ENCODE assay signal across 8 cellular contexts in the genomic region with DNA sequence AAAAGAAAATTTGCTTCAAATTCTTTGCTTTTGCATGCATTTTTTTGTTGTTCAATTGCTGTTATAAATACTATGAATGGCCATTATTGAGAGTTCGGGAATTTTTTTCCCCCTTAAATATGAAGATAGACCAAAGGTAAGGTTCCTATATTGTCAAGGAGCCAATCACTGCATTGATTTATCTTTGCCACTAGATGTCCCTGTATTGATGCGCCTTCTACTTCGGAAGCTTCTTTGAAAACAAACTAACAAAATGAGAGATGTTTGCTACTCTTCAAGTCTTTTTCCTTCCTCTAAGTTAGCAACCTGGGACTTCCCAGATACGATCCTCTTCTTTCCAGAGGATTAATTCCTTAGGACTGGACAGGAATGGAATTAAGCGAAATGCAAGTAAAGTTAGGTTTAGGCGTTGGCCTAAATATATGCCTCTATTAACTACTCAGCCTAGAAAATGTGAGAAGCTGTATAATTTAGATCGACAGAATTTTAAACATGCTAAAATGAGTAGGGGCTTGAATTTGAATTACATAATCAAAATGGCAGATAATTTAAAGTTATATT.
A peak's percentile ranks its signal among the peaks of the same experiment; 100 is the strongest.
DNase-seq lines count a peak whose midpoint lies in the region; ATAC-seq, FAIRE-seq and TF ChIP-seq lines count a peak whose summit lies in the region.

No MANE protein-coding gene starts in this region.

- FAIRE-seq in GM12878 (lab: Jason Lieb, UNC), result peak; percentile 23

- H3K36me3 ChIP-seq in breast epithelium (no peaks in the 10 kb centered on the region), GM12878 (ENCODE audit: control insufficient read depth in 2 of 2, insufficient read depth in 2 of 2, low read length in 1 of 2) (no peaks in the 10 kb centered on the region), right lobe of liver (no peaks in the 10 kb centered on the region)

- peaks cover 8 to 14% of the 10 kb centered on the region in 2 donors for H3K9me3 ChIP-seq in breast epithelium
- H3K9me3 ChIP-seq in GM12878 (replicated peaks; ENCODE audit: control insufficient read depth, insufficient read depth, low read length), result no peaks in the 10 kb centered on the region; the same call in 2 of the 3 replicates
- no peaks in the 10 kb centered on the region for H3K9me3 ChIP-seq in right lobe of liver

- H3K36me3 Mint-ChIP-seq in MCF 10A (ENCODE audit: insufficient read depth, unreplicated experiment), result no peaks in the 10 kb centered on the region

- WGBS in GM12878 (ENCODE audit: insufficient coverage, insufficient replicate concordance, low lambda C conversion rate, missing lambda C conversion rate), result 27% methylated on average over 7 of the region's 7 CpGs
- 30% methylated on average over 7 of the region's 7 CpGs for WGBS in right lobe of liver (ENCODE audit: insufficient coverage, low coverage, low lambda C conversion rate, missing lambda C conversion rate)

- H3K27me3 ChIP-seq in breast epithelium, result no peaks in the 10 kb centered on the region
- no peaks in the 10 kb centered on the region for H3K27me3 ChIP-seq in GM12878 (replicated peaks in 1 of 2; ENCODE audit: control insufficient read depth in 2 of 2, insufficient read depth in 2 of 2, low read length in 1 of 2)
- no peaks in the 10 kb centered on the region for H3K27me3 ChIP-seq in right lobe of liver

- no peak overlapping the region for H3K4me2 ChIP-seq in GM12878 (ENCODE audit: control insufficient read depth, insufficient read depth)

- peak; percentile 47 for DNase-seq in MCF 10A (ENCODE audit: unreplicated experiment)
- DNase-seq in breast epithelium (ENCODE audit: low spot score in 2 of 2), result no peak
- peak in 2 of 3 experiments; percentile 11 to 67 for DNase-seq in NCI-H1417 (lab: John Stamatoyannopoulos, UW)
- DNase-seq in GM12878 (ENCODE audit: low read depth, low spot score), result peak; percentile 5
- DNase-seq in right lobe of liver, result no peak
- no peak for DNase-seq in hepatic stellate cell (ENCODE audit: low spot score)
- no peak for DNase-seq in omental fat pad (ENCODE audit: low spot score)

- TF ChIP-seq CTCF in MCF 10A (IDR thresholded peaks at IDR 0.05; ENCODE audit: unreplicated experiment) (peak; percentile 63), breast epithelium (IDR thresholded peaks at IDR 0.05) (peak in 1 of 3 donors; percentile 44), GM12878 (IDR thresholded peaks at IDR 0.05 in 2 of 3, conservative IDR thresholded peaks at IDR 0.05 in 1 of 3; ENCODE audit: control insufficient read depth in 2 of 3, extremely low read depth in 1 of 3, insufficient read depth in 1 of 3, low read depth in 3 of 3, low read length in 3 of 3) (peak; percentile 46 to 65 (median 56)), right lobe of liver (IDR thresholded peaks at IDR 0.05) (peak; percentile 61 to 81 (median 70)), omental fat pad (IDR thresholded peaks at IDR 0.05) (no peak)

- no peak overlapping the region for H3K27ac Mint-ChIP-seq in MCF 10A (ENCODE audit: low read depth, unreplicated experiment)

- TF ChIP-seq POLR2A in breast epithelium (IDR thresholded peaks at IDR 0.05), result no peak
- TF ChIP-seq POLR2A in GM12878 (IDR thresholded peaks at IDR 0.05; ENCODE audit: low read depth, low read length), result no peak
- no peak for TF ChIP-seq POLR2A in right lobe of liver (IDR thresholded peaks at IDR 0.05)

- no peaks in the 10 kb centered on the region for H3K79me2 ChIP-seq in GM12878 (ENCODE audit: control insufficient read depth, insufficient read depth, low read length)

- no peak overlapping the region for H2AFZ ChIP-seq in GM12878 (ENCODE audit: control insufficient read depth, low read depth, low read length)

- BruUV-seq in MCF 10A (replicated peaks; lab: Mats Ljungman, UMichigan) (no TSS peak), GM12878 (replicated peaks; lab: Mats Ljungman, UMichigan) (no TSS peak)

- no peaks in the 10 kb centered on the region for H3K27me3 Mint-ChIP-seq in MCF 10A (ENCODE audit: insufficient read depth, unreplicated experiment)

- intact Hi-C loops in MCF 10A (cut with micrococcal nuclease) (loop anchor here (1.0 to 5.0 kb wide), 3 partner anchors 136 to 620 kb away; no protein-coding TSS in a partner anchor), breast epithelium (cut with DNase I; ENCODE audit: low total_unique reads) (no loop called here), GM12878 (cut with micrococcal nuclease; ENCODE audit: unreplicated experiment) (loop anchor here (1.0 to 5.0 kb wide), 5 partner anchors 75 to 845 kb away; no protein-coding TSS in a partner anchor), right lobe of liver (cut with DNase I) (no loop called here)

- H3K4me1 ChIP-seq in breast epithelium (no peaks in the 10 kb centered on the region), GM12878 (ENCODE audit: control insufficient read depth, insufficient read depth, low read length) (no peaks in the 10 kb centered on the region), right lobe of liver (no peaks in the 10 kb centered on the region)

- TF ChIP-seq RAD21 in GM12878 (IDR thresholded peaks at IDR 0.05; ENCODE audit: insufficient read depth, low read depth, low read length), result peak; percentile 82

- H3K4me3 Mint-ChIP-seq in MCF 10A (ENCODE audit: unreplicated experiment), result no peak overlapping the region

- H3K4me3 ChIP-seq in breast epithelium (no peak overlapping the region), GM12878 (no peak overlapping the region), right lobe of liver (no peak overlapping the region)

- in situ Hi-C loops in GM12878 (cut with MboI), result no loop called here

- POLR2A ChIA-PET in MCF 10A (lab: Yijun Ruan, JAX) (interaction anchor here (1.2 kb wide), 1 partner anchor 135 kb away, joined by 4 read pairs; no protein-coding TSS in a partner anchor), GM12878 (lab: Charles Lee) (no interaction called here)

- H3K27ac ChIP-seq in breast epithelium, result no peak overlapping the region
- no peak overlapping the region for H3K27ac ChIP-seq in GM12878 (ENCODE audit: control insufficient read depth, insufficient read depth)
- H3K27ac ChIP-seq in right lobe of liver, result no peak overlapping the region

- H4K20me1 ChIP-seq in GM12878 (ENCODE audit: control insufficient read depth, insufficient read depth), result no peaks in the 10 kb centered on the region

- CTCF ChIA-PET in MCF 10A (lab: Yijun Ruan, JAX), result interaction anchor here (0.6 to 3.7 kb wide), 19 partner anchors 10 to 846 kb away, joined by 3 to 34 read pairs (median 4); no protein-coding TSS in a partner anchor
- CTCF ChIA-PET in GM12878 (lab: Yijun Ruan, JAX), result interaction anchor here (0.6 to 3.9 kb wide), 28 partner anchors 9 to 619 kb away, joined by 3 to 48 read pairs (median 4); no protein-coding TSS in a partner anchor

- ATAC-seq in GM12878 (peak; percentile 79), right lobe of liver (peak; percentile 70 to 76 (median 74)), GM18907 (IDR thresholded peaks at IDR 0.05; ENCODE audit: unreplicated experiment) (no peak), omental fat pad (ENCODE audit: low FRiP score) (no peak)

- RAD21 ChIA-PET in GM12878 (lab: Charles Lee; ENCODE audit: unreplicated experiment), result interaction anchor here (0.8 to 3.8 kb wide), 12 partner anchors 12 to 464 kb away, joined by 3 to 37 read pairs (median 4); no protein-coding TSS in a partner anchor

- peaks cover 17% of the 10 kb centered on the region for H3K9me3 Mint-ChIP-seq in MCF 10A (ENCODE audit: unreplicated experiment)

- H3K4me1 Mint-ChIP-seq in MCF 10A (ENCODE audit: insufficient read depth, unreplicated experiment), result peaks cover 9% of the 10 kb centered on the region

- TF ChIP-seq EP300 in GM12878 (IDR thresholded peaks at IDR 0.05; ENCODE audit: borderline replicate concordance in 1 of 2, control insufficient read depth in 1 of 2, low read depth in 2 of 2, low read length in 2 of 2), result no peak

- SMC1A ChIA-PET in GM12878 (lab: Charles Lee; ENCODE audit: uncharacterized antibody, unreplicated experiment), result interaction anchor here (0.8 to 4.6 kb wide), 18 partner anchors 9 to 619 kb away, joined by 3 to 47 read pairs (median 4); no protein-coding TSS in a partner anchor

- H3K9ac ChIP-seq in GM12878 (ENCODE audit: control insufficient read depth, insufficient read depth, low read length), result no peak overlapping the region

TF ChIP-seq in GM12878, 131 proteins besides CTCF, POLR2A, EP300 and RAD21:
- TF ChIP-seq SMC3 (IDR thresholded peaks at IDR 0.05; ENCODE audit: borderline replicate concordance, low read length), result peak; percentile 75
- no peak for TF ChIP-seq ZNF622 (IDR thresholded peaks at IDR 0.05)

Comparison
In these comparisons a context has a peak if more than half of its experiments do, and no peak if none do; other contexts are left out.
1. DNase-seq: peak in MCF 10A (single experiment), NCI-H1417 (2 of 3) and GM12878 (single experiment); none in breast epithelium (0 of 2), right lobe of liver (0 of 3), hepatic stellate cell (single experiment) and omental fat pad (single experiment).
2. intact Hi-C loops: an anchor here in MCF 10A (1.0 to 5.0 kb wide) and GM12878 (1.0 to 5.0 kb wide); none called in breast epithelium and right lobe of liver.
3. CTCF ChIP-seq: peak in MCF 10A (single experiment), GM12878 (3 of 3) and right lobe of liver (4 of 4); none in omental fat pad (0 of 3).
4. ATAC-seq: peak in GM12878 (single experiment) and right lobe of liver (4 of 4); none in GM18907 (single experiment) and omental fat pad (single experiment).